In genomic region chr20:49698477-49698876, GRCh38 we compare ENCODE assay signal across 13 cellular contexts. TPM values are rescaled to one million over a fixed set of nuclear protein-coding genes. Genes with fewer than 3 reads are reported as not detected.
DNase-seq lines count a peak whose midpoint lies in the region; ATAC-seq and TF ChIP-seq lines count a peak whose summit lies in the region.
"Had no signal": no experiment of that assay in that cellular context is flagged by ENCODE, and none has a peak within 500 bp of the region (broad histone marks: within the 10 kb centered on the region; RNA-seq: fewer than 3 reads in every experiment).

No MANE protein-coding gene starts in this region.

- no peak for TF ChIP-seq POLR2A in gastrocnemius medialis (IDR thresholded peaks at IDR 0.05)

- no TSS peak for BruUV-seq in PC-9 (replicated peaks; lab: Mats Ljungman, UMichigan)

- ATAC-seq in activated T-cell treated with anti-CD3 and anti-CD28 coated beads, Interleukin-2, amount 50 U/mL, for 4 hours = no peak
- ATAC-seq in gastrocnemius medialis (no peak), GM18502 (IDR thresholded peaks at IDR 0.05; ENCODE audit: poor library complexity, unreplicated experiment) (no peak)

- no peak overlapping the region for H3K9ac ChIP-seq in endocrine pancreas (ENCODE audit: control insufficient read depth, insufficient read depth, low read length)

- intact Hi-C loops in PC-9 (cut with micrococcal nuclease; ENCODE audit: unreplicated experiment) = loop anchor here (2.0 kb wide), 1 partner anchor 18 kb away; no protein-coding TSS in a partner anchor
- intact Hi-C loops in gastrocnemius medialis (cut with DNase I; ENCODE audit: low total_unique reads) = no loop called here

- peak overlapping the region; percentile 73 for H3K4me2 ChIP-seq in PC-9

- H3K27me3 ChIP-seq in PC-9 (ENCODE audit: insufficient read depth, low read depth) = no peaks in the 10 kb centered on the region
- no peaks in the 10 kb centered on the region for H3K27me3 ChIP-seq in endocrine pancreas (ENCODE audit: control insufficient read depth, insufficient read depth, low read length)
- no peaks in the 10 kb centered on the region for H3K27me3 ChIP-seq in gastrocnemius medialis
- H3K27me3 ChIP-seq: thyroid gland had no signal

- CTCF ChIA-PET in PC-9 (lab: Charles Lee) = no interaction called here

- peaks cover 9% of the 10 kb centered on the region; the same call in 1 of the 2 replicates for H4K20me1 ChIP-seq in PC-9 (ENCODE audit: insufficient read depth)

- peaks cover 93% of the 10 kb centered on the region for H3F3A ChIP-seq in PC-9 (ENCODE audit: insufficient read depth, low read depth)

- H3K4me1 Mint-ChIP-seq in activated T-cell treated with anti-CD3 and anti-CD28 coated beads, Interleukin-2, amount 50 U/mL, for 4 hours (ENCODE audit: low read depth) = peaks cover 63% of the 10 kb centered on the region

- no peaks in the 10 kb centered on the region for H3K27me3 Mint-ChIP-seq in activated T-cell treated with anti-CD3 and anti-CD28 coated beads, Interleukin-2, amount 50 U/mL, for 4 hours (ENCODE audit: low read depth)
- H3K27me3 Mint-ChIP-seq: progenitor cell of endocrine pancreas had no signal

- peak overlapping the region; percentile 99 for H3K27ac ChIP-seq in PC-9
- peak overlapping the region; percentile 43 to 91 (median 82) for H3K27ac ChIP-seq in gastrocnemius medialis
- H3K27ac ChIP-seq: HL-60, thyroid gland had no signal

- H3K36me3 Mint-ChIP-seq in activated T-cell treated with anti-CD3 and anti-CD28 coated beads, Interleukin-2, amount 50 U/mL, for 4 hours (ENCODE audit: insufficient read depth) = no peaks in the 10 kb centered on the region

- peaks cover 100% of the 10 kb centered on the region for H3K79me2 ChIP-seq in PC-9 (ENCODE audit: low read depth)

- POLR2A ChIA-PET in PC-9 (lab: Charles Lee; ENCODE audit: unreplicated experiment) = interaction anchor here (0.6 kb wide), 1 partner anchor 19 kb away, joined by 3 read pairs; no protein-coding TSS in a partner anchor

- H2AFZ ChIP-seq in PC-9 = no peak overlapping the region

- peak overlapping the region; percentile 66 for H3K4me3 Mint-ChIP-seq in activated T-cell treated with anti-CD3 and anti-CD28 coated beads, Interleukin-2, amount 50 U/mL, for 4 hours

- H3K36me3 ChIP-seq in PC-9 (ENCODE audit: low read depth) = peaks cover 40% of the 10 kb centered on the region; the same call in 1 of the 2 replicates
- no peaks in the 10 kb centered on the region for H3K36me3 ChIP-seq in endocrine pancreas (ENCODE audit: control insufficient read depth, insufficient read depth, low read length)
- H3K36me3 ChIP-seq in gastrocnemius medialis = no peaks in the 10 kb centered on the region
- H3K36me3 ChIP-seq: thyroid gland had no signal

- DNase-seq in activated T-cell treated with anti-CD3 and anti-CD28 coated beads, Interleukin-2, amount 50 U/mL, for 4 hours = no peak
- no peak for DNase-seq in activated T-cell treated with anti-CD3 and anti-CD28 coated beads for 4 hours
- DNase-seq in PC-9 = peak in 1 of 2 experiments; percentile 17
- no peak for DNase-seq in gastrocnemius medialis
- no peak for DNase-seq in SHP77 (lab: John Stamatoyannopoulos, UW)
- DNase-seq in HUDEP-2 (lab: John Stamatoyannopoulos, UW; ENCODE audit: unreplicated experiment in 76 of 76) = no peak
- DNase-seq: amniotic stem cell, NCI-H510A treated with DMSO at 0.1 percent for 48 hours, thyroid gland had no signal

- H3K9me2 ChIP-seq in PC-9 (ENCODE audit: insufficient read depth) = no peaks in the 10 kb centered on the region

- in situ Hi-C loops in gastrocnemius medialis (cut with MboI; ENCODE audit: low sequenced_read_pairs in 4 of 4) = no loop called here

- H3K4me3 ChIP-seq in PC-9 (peak overlapping the region; percentile 19), endocrine pancreas (ENCODE audit: control insufficient read depth, insufficient read depth, low read length) (peak overlapping the region; percentile 10), gastrocnemius medialis (no peak overlapping the region)
- H3K4me3 ChIP-seq: thyroid gland had no signal

- H3K4me1 ChIP-seq in PC-9 (replicated peaks; ENCODE audit: insufficient read depth) = peaks cover 100% of the 10 kb centered on the region
- peaks cover 57% of the 10 kb centered on the region for H3K4me1 ChIP-seq in endocrine pancreas (ENCODE audit: control insufficient read depth, insufficient read depth, low read length)
- peaks cover 83 to 85% of the 10 kb centered on the region in 2 donors for H3K4me1 ChIP-seq in gastrocnemius medialis

- no peak for TF ChIP-seq CTCF in PC-9 (conservative IDR thresholded peaks at IDR 0.05)
- no peak for TF ChIP-seq CTCF in gastrocnemius medialis (IDR thresholded peaks at IDR 0.05 in 4 of 5, conservative IDR thresholded peaks at IDR 0.05 in 1 of 5)

- H3K9me3 Mint-ChIP-seq in activated T-cell treated with anti-CD3 and anti-CD28 coated beads, Interleukin-2, amount 50 U/mL, for 4 hours = no peaks in the 10 kb centered on the region

- H3K9me3 ChIP-seq in PC-9 (ENCODE audit: insufficient read depth, low read depth) (no peaks in the 10 kb centered on the region), endocrine pancreas (ENCODE audit: control insufficient read depth, low read length) (no peaks in the 10 kb centered on the region), gastrocnemius medialis (no peaks in the 10 kb centered on the region)
- H3K9me3 ChIP-seq: thyroid gland had no signal

RNA-seq across cellular contexts. Expression of gene B4GALT5, which starts 15.2 kb away (rescaled TPM):
- 10 to 100 TPM; 41.6 to 51.9 (median 44.5) TPM for total RNA-seq in activated T-cell treated with anti-CD3 and anti-CD28 coated beads, Interleukin-2, amount 50 U/mL, for 4 hours
- total RNA-seq in PC-9 (2021) = 61.7 and 63.1 TPM in 2 replicates
- total RNA-seq in gastrocnemius medialis = 10 to 100 TPM; 27.6 to 75.2 (median 56.4) TPM

Comparison
In these comparisons a context has a peak if more than half of its experiments do, and no peak if none do; other contexts are left out.
1. H3K4me3 ChIP-seq: peak in PC-9 (single experiment) and endocrine pancreas (single experiment); none in gastrocnemius medialis (0 of 4).